ENCODE assay signal across 8 cellular contexts in genomic region chr11:1946812-1947480, GRCh38. TPM values are rescaled to one million over a fixed set of nuclear protein-coding genes. Genes with fewer than 3 reads are reported as not detected.
DNase-seq lines count a peak whose midpoint lies in the region; ATAC-seq and TF ChIP-seq lines count a peak whose summit lies in the region.

TSS of gene MRPL23 (plus strand) at chr11:1947332. CDS start at chr11:1947363, 31 bp downstream.

- H3K9me3 ChIP-seq in cardiac muscle cell (ENCODE audit: low read depth) = no peaks in the 10 kb centered on the region

- no peaks in the 10 kb centered on the region for H3K4me1 ChIP-seq in cardiac muscle cell (ENCODE audit: low read depth)

- H3K27me3 ChIP-seq in cardiac muscle cell = no peaks in the 10 kb centered on the region

- intact Hi-C loops in T-helper 1 cell treated with Interleukin-12 subunit alpha and Interleukin-12 subunit beta and Interleukin-4 antibody, amounts not matched to agents 30 ng/mL and 1 ng/mL, for 36 hours (cut with micrococcal nuclease) = no loop called here

- no peak within 1 kb of the TSS for H3K4me3 ChIP-seq in cardiac muscle cell

- TF ChIP-seq CTCF in cardiac muscle cell (IDR thresholded peaks at IDR 0.05; ENCODE audit: low read depth, low read length) = no peak

- no peak for DNase-seq in cardiac muscle cell (ENCODE audit: low read depth in 1 of 2, low spot score in 1 of 2)
- peak; percentile 48 for DNase-seq in stimulated activated CD4-positive, alpha-beta T cell treated with anti-CD3 and anti-CD28 coated beads, Interleukin-4, amount 100 ng/mL, for 1 hour
- no peak for DNase-seq in NCI-H82 treated with DMSO at 0.1 percent for 48 hours (lab: John Stamatoyannopoulos, UW; ENCODE audit: unreplicated experiment)
- no peak for DNase-seq in NCI-H2227 treated with DMSO at 0.1 percent for 48 hours (lab: John Stamatoyannopoulos, UW)
- no peak for DNase-seq in NK-92 treated with Interleukin-12 subunit alpha and Interleukin-12 subunit beta, amount 100 ng/mL, for 24 hours (lab: John Stamatoyannopoulos, UW)

- H3K36me3 ChIP-seq in cardiac muscle cell = no peaks in the 10 kb centered on the region

- peak; percentile 60 for ATAC-seq in GM21423 (IDR thresholded peaks at IDR 0.05; ENCODE audit: unreplicated experiment)
- ATAC-seq in GM18907 (IDR thresholded peaks at IDR 0.05; ENCODE audit: unreplicated experiment) = no peak

- H3K27ac ChIP-seq in cardiac muscle cell = no peak within 1 kb of the TSS

RNA-seq across cellular contexts. Expression of gene MRPL23, which starts in this region (rescaled TPM):
- 45.3 and 51.3 TPM in 2 replicates for total RNA-seq in T-helper 1 cell treated with Interleukin-12 subunit alpha and Interleukin-12 subunit beta and Interleukin-4 antibody, amounts not matched to agents 30 ng/mL and 1 ng/mL, for 36 hours
- total RNA-seq in cardiac muscle cell = 127 and 185 TPM in 2 replicates
- 96.9 and 137 TPM in 2 replicates for polyA plus RNA-seq in cardiac muscle cell
